ENCODE assay signal across 19 cellular contexts in genomic region chr6:132147530-132148011, GRCh38.
DNase-seq lines count a peak whose midpoint lies in the region; TF ChIP-seq lines count a peak whose summit lies in the region.
"Had no signal": no experiment of that assay in that cellular context is flagged by ENCODE, and none has a peak within 500 bp of the region (broad histone marks: within the 10 kb centered on the region; RNA-seq: fewer than 3 reads in every experiment).

No MANE protein-coding gene starts in this region.

- H3K27me3 Mint-ChIP-seq in HFFc6 (ENCODE audit: insufficient read depth) (no peaks in the 10 kb centered on the region; the same call in 1 of the 2 replicates), chondrocyte (ENCODE audit: low read depth) (no peaks in the 10 kb centered on the region)
- H3K27me3 Mint-ChIP-seq in activated naive CD4-positive, alpha-beta T cell treated with anti-CD3 and anti-CD28 coated beads for 36 hours (ENCODE audit: low read depth), result peaks cover 3% of the 10 kb centered on the region
- H3K27me3 Mint-ChIP-seq: CD4-positive, CD25-positive, alpha-beta regulatory T cell had no signal

- H3K9me3 Mint-ChIP-seq in HFFc6 (no peaks in the 10 kb centered on the region), chondrocyte (ENCODE audit: low read depth) (peaks cover 3% of the 10 kb centered on the region)
- no peaks in the 10 kb centered on the region for H3K9me3 Mint-ChIP-seq in activated naive CD4-positive, alpha-beta T cell treated with anti-CD3 and anti-CD28 coated beads for 36 hours
- H3K9me3 Mint-ChIP-seq: activated naive CD8-positive, alpha-beta T cell treated with anti-CD3 and anti-CD28 coated beads, Interleukin-2, amount 50 U/mL, for 24 hours; H9 had no signal

- no peaks in the 10 kb centered on the region for H3K9me3 ChIP-seq in stomach
- H3K9me3 ChIP-seq: gastrocnemius medialis, upper lobe of right lung had no signal

- no peaks in the 10 kb centered on the region for H3K36me3 ChIP-seq in stomach
- H3K36me3 ChIP-seq: gastrocnemius medialis, upper lobe of right lung had no signal

- peak overlapping the region; percentile 80 for H3K27ac Mint-ChIP-seq in HFFc6
- peak overlapping the region; percentile 39 for H3K27ac Mint-ChIP-seq in chondrocyte (ENCODE audit: unreplicated experiment)
- no peak overlapping the region for H3K27ac Mint-ChIP-seq in activated naive CD4-positive, alpha-beta T cell treated with anti-CD3 and anti-CD28 coated beads for 36 hours
- H3K27ac Mint-ChIP-seq: activated naive CD8-positive, alpha-beta T cell treated with anti-CD3 and anti-CD28 coated beads, Interleukin-2, amount 50 U/mL, for 24 hours; CD4-positive, CD25-positive, alpha-beta regulatory T cell; H9 had no signal

- CTCF ChIA-PET in activated naive CD4-positive, alpha-beta T cell treated with anti-CD3 and anti-CD28 coated beads for 36 hours (lab: Charles Lee), result no interaction called here

- no peaks in the 10 kb centered on the region for H3K27me3 ChIP-seq in stomach
- H3K27me3 ChIP-seq: gastrocnemius medialis, upper lobe of right lung had no signal

- H3K4me1 Mint-ChIP-seq in HFFc6 (ENCODE audit: low read depth) (peaks cover 52% of the 10 kb centered on the region), chondrocyte (ENCODE audit: low read depth) (peaks cover 34% of the 10 kb centered on the region)
- H3K4me1 Mint-ChIP-seq in activated naive CD4-positive, alpha-beta T cell treated with anti-CD3 and anti-CD28 coated beads for 36 hours (ENCODE audit: low read depth), result no peaks in the 10 kb centered on the region
- H3K4me1 Mint-ChIP-seq: CD4-positive, CD25-positive, alpha-beta regulatory T cell had no signal

- TF ChIP-seq EP300 in stomach (IDR thresholded peaks at IDR 0.05), result no peak

- H3K36me3 Mint-ChIP-seq in HFFc6 (ENCODE audit: low read depth), result 0 out of 2 replicates have a peak, but pooled peaks cover 8% of the 10 kb centered on the region
- no peaks in the 10 kb centered on the region for H3K36me3 Mint-ChIP-seq in chondrocyte (ENCODE audit: low read depth)
- H3K36me3 Mint-ChIP-seq in activated naive CD4-positive, alpha-beta T cell treated with anti-CD3 and anti-CD28 coated beads for 36 hours (ENCODE audit: low read depth), result no peaks in the 10 kb centered on the region
- H3K36me3 Mint-ChIP-seq: CD4-positive, CD25-positive, alpha-beta regulatory T cell had no signal

- H3K4me1 ChIP-seq in stomach, result no peaks in the 10 kb centered on the region
- H3K4me1 ChIP-seq: gastrocnemius medialis, upper lobe of right lung had no signal

- H3K4me3 ChIP-seq in AG10803 (ENCODE audit: low read length) (no peak overlapping the region), coronary artery (no peak overlapping the region), stomach (no peak overlapping the region)
- H3K4me3 ChIP-seq: gastrocnemius medialis, upper lobe of right lung had no signal

- TF ChIP-seq POLR2A in stomach (IDR thresholded peaks at IDR 0.05), result no peak

- peak; percentile 100 for DNase-seq in AG10803 (ENCODE audit: low read depth)
- DNase-seq in HFFc6, result peak; percentile 97
- DNase-seq in chondrocyte (ENCODE audit: low spot score), result no peak
- DNase-seq in myocyte (ENCODE audit: low read depth), result peak; percentile 80
- DNase-seq in coronary artery (ENCODE audit: low spot score), result no peak
- DNase-seq in effector CD4-positive, alpha-beta T cell, result no peak
- DNase-seq in activated naive CD4-positive, alpha-beta T cell treated with anti-CD3 and anti-CD28 coated beads for 36 hours, result no peak
- no peak for DNase-seq in stomach
- DNase-seq: activated naive CD8-positive, alpha-beta T cell treated with anti-CD3 and anti-CD28 coated beads, Interleukin-2, amount 50 U/mL, for 24 hours; activated T-cell treated with anti-CD3 and anti-CD28 coated beads for 4 hours; CD4-positive, CD25-positive, alpha-beta regulatory T cell; dermis blood vessel endothelial cell; gastrocnemius medialis; H9; islet precursor cell; NCI-H1930; stimulated activated CD4-positive, alpha-beta T cell treated with anti-CD3 and anti-CD28 coated beads, Interleukin-2, amount 100 ng/mL, for 48 hours; T-helper 1 cell; upper lobe of right lung had no signal

- TF ChIP-seq CTCF in AG10803 (conservative IDR thresholded peaks at IDR 0.05; ENCODE audit: low read length) (no peak), HFFc6 (IDR thresholded peaks at IDR 0.05) (no peak), chondrocyte (IDR thresholded peaks at IDR 0.05) (no peak), coronary artery (IDR thresholded peaks at IDR 0.05) (no peak), stomach (IDR thresholded peaks at IDR 0.05) (no peak)

- intact Hi-C loops in activated naive CD4-positive, alpha-beta T cell treated with anti-CD3 and anti-CD28 coated beads for 36 hours (cut with micrococcal nuclease), result no loop called here
- intact Hi-C loops in stomach (cut with DNase I; ENCODE audit: low total_unique reads), result no loop called here

- 54 to 77% (median 68%) methylated on average over 2 of the region's 2 CpGs for WGBS in stomach, 5 donors

- H3K27ac ChIP-seq in coronary artery (peak overlapping the region in 1 of 2 donors; percentile 23), stomach (peak overlapping the region in 1 of 5 donors; percentile 14)
- H3K27ac ChIP-seq: gastrocnemius medialis, upper lobe of right lung had no signal

- H3K4me3 Mint-ChIP-seq in HFFc6, result peak overlapping the region; percentile 31
- no peak overlapping the region for H3K4me3 Mint-ChIP-seq in chondrocyte (ENCODE audit: unreplicated experiment)
- H3K4me3 Mint-ChIP-seq in activated naive CD4-positive, alpha-beta T cell treated with anti-CD3 and anti-CD28 coated beads for 36 hours, result no peak overlapping the region
- H3K4me3 Mint-ChIP-seq: activated naive CD8-positive, alpha-beta T cell treated with anti-CD3 and anti-CD28 coated beads, Interleukin-2, amount 50 U/mL, for 24 hours; CD4-positive, CD25-positive, alpha-beta regulatory T cell; H9 had no signal

Comparison
In these comparisons a context has a peak if more than half of its experiments do, and no peak if none do; other contexts are left out.
1. DNase-seq: peak in AG10803 (single experiment), HFFc6 (single experiment) and myocyte (single experiment); none in chondrocyte (single experiment), coronary artery (single experiment), effector CD4-positive, alpha-beta T cell (single experiment), activated naive CD4-positive, alpha-beta T cell treated with anti-CD3 and anti-CD28 coated beads for 36 hours (single experiment) and stomach (single experiment).